Comparison of ENCODE assay signal across 1 cellular context in the genomic region with DNA sequence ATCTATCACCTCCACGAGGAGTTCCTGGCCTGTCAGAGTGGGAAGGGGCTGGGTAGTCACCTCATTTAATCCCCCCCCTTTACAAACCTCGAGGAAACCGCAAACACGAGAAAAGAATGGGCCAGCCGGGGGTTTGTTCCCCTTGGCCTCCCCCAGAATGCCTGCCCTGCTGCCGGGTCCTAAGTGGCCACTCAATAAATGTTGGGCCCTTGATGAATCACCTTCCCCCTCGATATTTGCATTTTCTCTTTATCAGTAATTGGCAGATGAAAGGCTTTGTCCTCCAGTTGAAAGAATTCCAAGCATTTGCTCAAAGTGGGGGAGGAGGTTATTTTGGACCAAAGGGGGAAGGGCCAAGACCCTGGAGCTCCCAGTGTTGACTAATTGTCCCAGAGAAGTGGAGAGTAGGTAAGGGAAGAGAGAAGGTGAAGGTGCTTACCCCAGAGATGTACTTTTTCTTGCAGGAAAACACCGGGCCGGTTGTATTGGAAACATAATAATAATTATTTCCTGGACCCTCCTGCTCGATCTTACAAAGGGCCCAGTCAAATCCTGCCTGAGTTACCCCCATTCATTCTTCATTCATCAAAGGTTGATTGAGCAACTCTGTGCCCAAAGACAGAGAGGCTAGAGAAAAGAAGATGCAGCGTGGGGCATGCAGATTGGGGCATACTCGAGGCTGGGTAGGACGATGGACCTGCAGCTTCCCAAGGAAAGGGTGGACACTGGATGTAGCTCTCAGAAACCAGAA.
TF ChIP-seq lines count a peak whose summit lies in the region.

No MANE protein-coding gene starts in this region.

TF ChIP-seq in HepG2, 621 proteins besides CTCF, POLR2A, EP300 and RAD21 (continues in another document):
- TF ChIP-seq MAFK (conservative IDR thresholded peaks at IDR 0.05 in 1 of 2, IDR thresholded peaks at IDR 0.05 in 1 of 2; ENCODE audit: low read length in 2 of 2) (no peak), ZNF256 (CRISPR knock-in tag; conservative IDR thresholded peaks at IDR 0.05) (no peak), ZEB1 (IDR thresholded peaks at IDR 0.05; ENCODE audit: insufficient replicate concordance, low read depth) (no peak), CREM (IDR thresholded peaks at IDR 0.05) (peak; percentile 29; the same call in 1 of the 2 replicates), CREM (CRISPR knock-in tag; IDR thresholded peaks at IDR 0.05) (no peak), ZNF563 (CRISPR knock-in tag; IDR thresholded peaks at IDR 0.05) (no peak), CENPT (CRISPR knock-in tag; IDR thresholded peaks at IDR 0.05; ENCODE audit: low read depth) (no peak), HOXA3 (CRISPR knock-in tag; IDR thresholded peaks at IDR 0.05) (no peak), ZNF383 (CRISPR knock-in tag; IDR thresholded peaks at IDR 0.05; ENCODE audit: borderline replicate concordance) (no peak), LCORL (IDR thresholded peaks at IDR 0.05) (no peak), LCORL (CRISPR knock-in tag; IDR thresholded peaks at IDR 0.05) (peak; percentile 62; the same call in 1 of the 2 replicates), ZNF567 (CRISPR knock-in tag; IDR thresholded peaks at IDR 0.05; ENCODE audit: borderline replicate concordance) (no peak), ZNF607 (CRISPR knock-in tag; IDR thresholded peaks at IDR 0.05; ENCODE audit: borderline replicate concordance) (no peak), ONECUT2 (CRISPR knock-in tag; IDR thresholded peaks at IDR 0.05) (peak; percentile 25; the same call in 1 of the 2 replicates), NR2F6 (IDR thresholded peaks at IDR 0.05) (no peak), NR2F6 (CRISPR knock-in tag; IDR thresholded peaks at IDR 0.05) (no peak), NR2F2 (IDR thresholded peaks at IDR 0.05; ENCODE audit: borderline replicate concordance, low read depth) (0 out of 2 replicates have a peak, but pooled peaks have one; percentile 31), ZNF292 (CRISPR knock-in tag; IDR thresholded peaks at IDR 0.05; ENCODE audit: borderline replicate concordance, low read depth) (no peak), TBX2 (CRISPR knock-in tag; IDR thresholded peaks at IDR 0.05; ENCODE audit: borderline replicate concordance) (peak; percentile 65; the same call in 1 of the 2 replicates), ZNF317 (CRISPR knock-in tag; IDR thresholded peaks at IDR 0.05) (no peak), NFYB (CRISPR knock-in tag; IDR thresholded peaks at IDR 0.05) (no peak), SRY (CRISPR knock-in tag; IDR thresholded peaks at IDR 0.05) (no peak), ZNF883 (CRISPR knock-in tag; IDR thresholded peaks at IDR 0.05; ENCODE audit: not compliant biosample characterization) (no peak), ETV6 (CRISPR knock-in tag; conservative IDR thresholded peaks at IDR 0.05) (no peak), KDM3A (CRISPR knock-in tag; IDR thresholded peaks at IDR 0.05; ENCODE audit: low read depth) (no peak), ZNF572 (CRISPR knock-in tag; IDR thresholded peaks at IDR 0.05) (no peak), ZNF776 (CRISPR knock-in tag; IDR thresholded peaks at IDR 0.05) (no peak), CCAR2 (optimal IDR thresholded peaks at IDR 0.05; ENCODE audit: low read depth, low read length) (no peak), ZNF713 (CRISPR knock-in tag; IDR thresholded peaks at IDR 0.05) (no peak)
- TF ChIP-seq, protein P1, sequence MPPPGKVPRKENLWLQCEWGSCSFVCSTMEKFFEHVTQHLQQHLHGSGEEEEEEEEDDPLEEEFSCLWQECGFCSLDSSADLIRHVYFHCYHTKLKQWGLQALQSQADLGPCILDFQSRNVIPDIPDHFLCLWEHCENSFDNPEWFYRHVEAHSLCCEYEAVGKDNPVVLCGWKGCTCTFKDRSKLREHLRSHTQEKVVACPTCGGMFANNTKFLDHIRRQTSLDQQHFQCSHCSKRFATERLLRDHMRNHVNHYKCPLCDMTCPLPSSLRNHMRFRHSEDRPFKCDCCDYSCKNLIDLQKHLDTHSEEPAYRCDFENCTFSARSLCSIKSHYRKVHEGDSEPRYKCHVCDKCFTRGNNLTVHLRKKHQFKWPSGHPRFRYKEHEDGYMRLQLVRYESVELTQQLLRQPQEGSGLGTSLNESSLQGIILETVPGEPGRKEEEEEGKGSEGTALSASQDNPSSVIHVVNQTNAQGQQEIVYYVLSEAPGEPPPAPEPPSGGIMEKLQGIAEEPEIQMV (CRISPR knock-in tag; IDR thresholded peaks at IDR 0.05; ENCODE audit: low read depth) = no peak
- TF ChIP-seq, protein P2, sequence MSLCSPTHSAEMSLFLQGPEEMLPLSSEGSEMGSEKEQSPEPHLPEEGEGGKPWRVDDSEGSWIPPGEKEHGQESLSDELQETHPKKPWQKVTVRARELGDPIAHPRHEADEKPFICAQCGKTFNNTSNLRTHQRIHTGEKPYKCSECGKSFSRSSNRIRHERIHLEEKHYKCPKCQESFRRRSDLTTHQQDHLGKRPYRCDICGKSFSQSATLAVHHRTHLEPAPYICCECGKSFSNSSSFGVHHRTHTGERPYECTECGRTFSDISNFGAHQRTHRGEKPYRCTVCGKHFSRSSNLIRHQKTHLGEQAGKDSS (CRISPR knock-in tag; IDR thresholded peaks at IDR 0.05; ENCODE audit: borderline replicate concordance, low read depth) = no peak
- TF ChIP-seq, protein P3, sequence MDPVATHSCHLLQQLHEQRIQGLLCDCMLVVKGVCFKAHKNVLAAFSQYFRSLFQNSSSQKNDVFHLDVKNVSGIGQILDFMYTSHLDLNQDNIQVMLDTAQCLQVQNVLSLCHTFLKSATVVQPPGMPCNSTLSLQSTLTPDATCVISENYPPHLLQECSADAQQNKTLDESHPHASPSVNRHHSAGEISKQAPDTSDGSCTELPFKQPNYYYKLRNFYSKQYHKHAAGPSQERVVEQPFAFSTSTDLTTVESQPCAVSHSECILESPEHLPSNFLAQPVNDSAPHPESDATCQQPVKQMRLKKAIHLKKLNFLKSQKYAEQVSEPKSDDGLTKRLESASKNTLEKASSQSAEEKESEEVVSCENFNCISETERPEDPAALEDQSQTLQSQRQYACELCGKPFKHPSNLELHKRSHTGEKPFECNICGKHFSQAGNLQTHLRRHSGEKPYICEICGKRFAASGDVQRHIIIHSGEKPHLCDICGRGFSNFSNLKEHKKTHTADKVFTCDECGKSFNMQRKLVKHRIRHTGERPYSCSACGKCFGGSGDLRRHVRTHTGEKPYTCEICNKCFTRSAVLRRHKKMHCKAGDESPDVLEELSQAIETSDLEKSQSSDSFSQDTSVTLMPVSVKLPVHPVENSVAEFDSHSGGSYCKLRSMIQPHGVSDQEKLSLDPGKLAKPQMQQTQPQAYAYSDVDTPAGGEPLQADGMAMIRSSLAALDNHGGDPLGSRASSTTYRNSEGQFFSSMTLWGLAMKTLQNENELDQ (CRISPR knock-in tag; IDR thresholded peaks at IDR 0.05; ENCODE audit: borderline replicate concordance) = no peak
- TF ChIP-seq, protein P4, sequence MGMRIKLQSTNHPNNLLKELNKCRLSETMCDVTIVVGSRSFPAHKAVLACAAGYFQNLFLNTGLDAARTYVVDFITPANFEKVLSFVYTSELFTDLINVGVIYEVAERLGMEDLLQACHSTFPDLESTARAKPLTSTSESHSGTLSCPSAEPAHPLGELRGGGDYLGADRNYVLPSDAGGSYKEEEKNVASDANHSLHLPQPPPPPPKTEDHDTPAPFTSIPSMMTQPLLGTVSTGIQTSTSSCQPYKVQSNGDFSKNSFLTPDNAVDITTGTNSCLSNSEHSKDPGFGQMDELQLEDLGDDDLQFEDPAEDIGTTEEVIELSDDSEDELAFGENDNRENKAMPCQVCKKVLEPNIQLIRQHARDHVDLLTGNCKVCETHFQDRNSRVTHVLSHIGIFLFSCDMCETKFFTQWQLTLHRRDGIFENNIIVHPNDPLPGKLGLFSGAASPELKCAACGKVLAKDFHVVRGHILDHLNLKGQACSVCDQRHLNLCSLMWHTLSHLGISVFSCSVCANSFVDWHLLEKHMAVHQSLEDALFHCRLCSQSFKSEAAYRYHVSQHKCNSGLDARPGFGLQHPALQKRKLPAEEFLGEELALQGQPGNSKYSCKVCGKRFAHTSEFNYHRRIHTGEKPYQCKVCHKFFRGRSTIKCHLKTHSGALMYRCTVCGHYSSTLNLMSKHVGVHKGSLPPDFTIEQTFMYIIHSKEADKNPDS (CRISPR knock-in tag; IDR thresholded peaks at IDR 0.05) = no peak
- TF ChIP-seq, protein P5, sequence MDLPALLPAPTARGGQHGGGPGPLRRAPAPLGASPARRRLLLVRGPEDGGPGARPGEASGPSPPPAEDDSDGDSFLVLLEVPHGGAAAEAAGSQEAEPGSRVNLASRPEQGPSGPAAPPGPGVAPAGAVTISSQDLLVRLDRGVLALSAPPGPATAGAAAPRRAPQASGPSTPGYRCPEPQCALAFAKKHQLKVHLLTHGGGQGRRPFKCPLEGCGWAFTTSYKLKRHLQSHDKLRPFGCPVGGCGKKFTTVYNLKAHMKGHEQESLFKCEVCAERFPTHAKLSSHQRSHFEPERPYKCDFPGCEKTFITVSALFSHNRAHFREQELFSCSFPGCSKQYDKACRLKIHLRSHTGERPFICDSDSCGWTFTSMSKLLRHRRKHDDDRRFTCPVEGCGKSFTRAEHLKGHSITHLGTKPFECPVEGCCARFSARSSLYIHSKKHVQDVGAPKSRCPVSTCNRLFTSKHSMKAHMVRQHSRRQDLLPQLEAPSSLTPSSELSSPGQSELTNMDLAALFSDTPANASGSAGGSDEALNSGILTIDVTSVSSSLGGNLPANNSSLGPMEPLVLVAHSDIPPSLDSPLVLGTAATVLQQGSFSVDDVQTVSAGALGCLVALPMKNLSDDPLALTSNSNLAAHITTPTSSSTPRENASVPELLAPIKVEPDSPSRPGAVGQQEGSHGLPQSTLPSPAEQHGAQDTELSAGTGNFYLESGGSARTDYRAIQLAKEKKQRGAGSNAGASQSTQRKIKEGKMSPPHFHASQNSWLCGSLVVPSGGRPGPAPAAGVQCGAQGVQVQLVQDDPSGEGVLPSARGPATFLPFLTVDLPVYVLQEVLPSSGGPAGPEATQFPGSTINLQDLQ (CRISPR knock-in tag; IDR thresholded peaks at IDR 0.05) = no peak
- TF ChIP-seq, protein P6, sequence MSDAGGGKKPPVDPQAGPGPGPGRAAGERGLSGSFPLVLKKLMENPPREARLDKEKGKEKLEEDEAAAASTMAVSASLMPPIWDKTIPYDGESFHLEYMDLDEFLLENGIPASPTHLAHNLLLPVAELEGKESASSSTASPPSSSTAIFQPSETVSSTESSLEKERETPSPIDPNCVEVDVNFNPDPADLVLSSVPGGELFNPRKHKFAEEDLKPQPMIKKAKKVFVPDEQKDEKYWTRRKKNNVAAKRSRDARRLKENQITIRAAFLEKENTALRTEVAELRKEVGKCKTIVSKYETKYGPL (CRISPR knock-in tag; IDR thresholded peaks at IDR 0.05) = no peak
- TF ChIP-seq, protein P7, sequence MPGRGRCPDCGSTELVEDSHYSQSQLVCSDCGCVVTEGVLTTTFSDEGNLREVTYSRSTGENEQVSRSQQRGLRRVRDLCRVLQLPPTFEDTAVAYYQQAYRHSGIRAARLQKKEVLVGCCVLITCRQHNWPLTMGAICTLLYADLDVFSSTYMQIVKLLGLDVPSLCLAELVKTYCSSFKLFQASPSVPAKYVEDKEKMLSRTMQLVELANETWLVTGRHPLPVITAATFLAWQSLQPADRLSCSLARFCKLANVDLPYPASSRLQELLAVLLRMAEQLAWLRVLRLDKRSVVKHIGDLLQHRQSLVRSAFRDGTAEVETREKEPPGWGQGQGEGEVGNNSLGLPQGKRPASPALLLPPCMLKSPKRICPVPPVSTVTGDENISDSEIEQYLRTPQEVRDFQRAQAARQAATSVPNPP (CRISPR knock-in tag; IDR thresholded peaks at IDR 0.05) = no peak
- TF ChIP-seq, protein P8, sequence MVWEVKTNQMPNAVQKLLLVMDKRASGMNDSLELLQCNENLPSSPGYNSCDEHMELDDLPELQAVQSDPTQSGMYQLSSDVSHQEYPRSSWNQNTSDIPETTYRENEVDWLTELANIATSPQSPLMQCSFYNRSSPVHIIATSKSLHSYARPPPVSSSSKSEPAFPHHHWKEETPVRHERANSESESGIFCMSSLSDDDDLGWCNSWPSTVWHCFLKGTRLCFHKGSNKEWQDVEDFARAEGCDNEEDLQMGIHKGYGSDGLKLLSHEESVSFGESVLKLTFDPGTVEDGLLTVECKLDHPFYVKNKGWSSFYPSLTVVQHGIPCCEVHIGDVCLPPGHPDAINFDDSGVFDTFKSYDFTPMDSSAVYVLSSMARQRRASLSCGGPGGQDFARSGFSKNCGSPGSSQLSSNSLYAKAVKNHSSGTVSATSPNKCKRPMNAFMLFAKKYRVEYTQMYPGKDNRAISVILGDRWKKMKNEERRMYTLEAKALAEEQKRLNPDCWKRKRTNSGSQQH (CRISPR knock-in tag; IDR thresholded peaks at IDR 0.05; ENCODE audit: low read depth) = no peak
- TF ChIP-seq, protein P9, sequence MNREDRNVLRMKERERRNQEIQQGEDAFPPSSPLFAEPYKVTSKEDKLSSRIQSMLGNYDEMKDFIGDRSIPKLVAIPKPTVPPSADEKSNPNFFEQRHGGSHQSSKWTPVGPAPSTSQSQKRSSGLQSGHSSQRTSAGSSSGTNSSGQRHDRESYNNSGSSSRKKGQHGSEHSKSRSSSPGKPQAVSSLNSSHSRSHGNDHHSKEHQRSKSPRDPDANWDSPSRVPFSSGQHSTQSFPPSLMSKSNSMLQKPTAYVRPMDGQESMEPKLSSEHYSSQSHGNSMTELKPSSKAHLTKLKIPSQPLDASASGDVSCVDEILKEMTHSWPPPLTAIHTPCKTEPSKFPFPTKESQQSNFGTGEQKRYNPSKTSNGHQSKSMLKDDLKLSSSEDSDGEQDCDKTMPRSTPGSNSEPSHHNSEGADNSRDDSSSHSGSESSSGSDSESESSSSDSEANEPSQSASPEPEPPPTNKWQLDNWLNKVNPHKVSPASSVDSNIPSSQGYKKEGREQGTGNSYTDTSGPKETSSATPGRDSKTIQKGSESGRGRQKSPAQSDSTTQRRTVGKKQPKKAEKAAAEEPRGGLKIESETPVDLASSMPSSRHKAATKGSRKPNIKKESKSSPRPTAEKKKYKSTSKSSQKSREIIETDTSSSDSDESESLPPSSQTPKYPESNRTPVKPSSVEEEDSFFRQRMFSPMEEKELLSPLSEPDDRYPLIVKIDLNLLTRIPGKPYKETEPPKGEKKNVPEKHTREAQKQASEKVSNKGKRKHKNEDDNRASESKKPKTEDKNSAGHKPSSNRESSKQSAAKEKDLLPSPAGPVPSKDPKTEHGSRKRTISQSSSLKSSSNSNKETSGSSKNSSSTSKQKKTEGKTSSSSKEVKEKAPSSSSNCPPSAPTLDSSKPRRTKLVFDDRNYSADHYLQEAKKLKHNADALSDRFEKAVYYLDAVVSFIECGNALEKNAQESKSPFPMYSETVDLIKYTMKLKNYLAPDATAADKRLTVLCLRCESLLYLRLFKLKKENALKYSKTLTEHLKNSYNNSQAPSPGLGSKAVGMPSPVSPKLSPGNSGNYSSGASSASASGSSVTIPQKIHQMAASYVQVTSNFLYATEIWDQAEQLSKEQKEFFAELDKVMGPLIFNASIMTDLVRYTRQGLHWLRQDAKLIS (CRISPR knock-in tag; IDR thresholded peaks at IDR 0.05) = no peak
- TF ChIP-seq, protein P10, sequence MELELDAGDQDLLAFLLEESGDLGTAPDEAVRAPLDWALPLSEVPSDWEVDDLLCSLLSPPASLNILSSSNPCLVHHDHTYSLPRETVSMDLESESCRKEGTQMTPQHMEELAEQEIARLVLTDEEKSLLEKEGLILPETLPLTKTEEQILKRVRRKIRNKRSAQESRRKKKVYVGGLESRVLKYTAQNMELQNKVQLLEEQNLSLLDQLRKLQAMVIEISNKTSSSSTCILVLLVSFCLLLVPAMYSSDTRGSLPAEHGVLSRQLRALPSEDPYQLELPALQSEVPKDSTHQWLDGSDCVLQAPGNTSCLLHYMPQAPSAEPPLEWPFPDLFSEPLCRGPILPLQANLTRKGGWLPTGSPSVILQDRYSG (CRISPR knock-in tag; IDR thresholded peaks at IDR 0.05) = no peak
